ENCODE assay signal across 8 cellular contexts in the genomic region with DNA sequence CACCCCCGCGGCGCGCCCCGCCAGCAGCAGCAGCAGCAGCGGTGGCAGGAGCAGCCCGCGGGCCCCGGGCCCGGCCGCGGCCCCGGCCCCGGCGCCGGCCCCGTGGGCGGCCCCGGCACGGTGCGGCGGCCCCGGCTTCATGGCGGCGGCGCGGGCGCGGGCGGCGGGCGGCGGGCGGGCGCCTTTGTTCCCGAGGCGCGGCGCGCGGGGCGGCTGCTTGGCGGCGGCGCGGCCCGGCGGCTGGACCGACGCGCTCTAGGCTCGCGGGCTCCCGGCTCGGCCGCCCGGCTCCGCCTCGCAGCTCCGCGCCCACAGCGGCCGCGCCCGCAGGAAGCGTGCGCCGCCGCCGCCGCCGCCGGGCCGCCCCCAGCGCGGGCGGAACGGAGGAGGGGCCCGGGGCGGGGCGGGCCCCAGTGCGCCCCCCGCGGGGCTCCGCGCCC. TPM values are rescaled to one million over a fixed set of nuclear protein-coding genes. Genes with fewer than 3 reads are reported as not detected.
DNase-seq lines count a peak whose midpoint lies in the region; ATAC-seq and TF ChIP-seq lines count a peak whose summit lies in the region.

A gene with protein sequence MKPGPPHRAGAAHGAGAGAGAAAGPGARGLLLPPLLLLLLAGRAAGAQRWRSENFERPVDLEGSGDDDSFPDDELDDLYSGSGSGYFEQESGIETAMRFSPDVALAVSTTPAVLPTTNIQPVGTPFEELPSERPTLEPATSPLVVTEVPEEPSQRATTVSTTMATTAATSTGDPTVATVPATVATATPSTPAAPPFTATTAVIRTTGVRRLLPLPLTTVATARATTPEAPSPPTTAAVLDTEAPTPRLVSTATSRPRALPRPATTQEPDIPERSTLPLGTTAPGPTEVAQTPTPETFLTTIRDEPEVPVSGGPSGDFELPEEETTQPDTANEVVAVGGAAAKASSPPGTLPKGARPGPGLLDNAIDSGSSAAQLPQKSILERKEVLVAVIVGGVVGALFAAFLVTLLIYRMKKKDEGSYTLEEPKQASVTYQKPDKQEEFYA (minus strand): TSS at position 313 of the 440 bp plus-strand sequence. CDS start 172 bp downstream, at position 141.

- ATAC-seq in PC-3 (peak; percentile 71), GM18907 (IDR thresholded peaks at IDR 0.05; ENCODE audit: unreplicated experiment) (no peak), GM18498 (IDR thresholded peaks at IDR 0.05; ENCODE audit: unreplicated experiment) (no peak)

- peak within 1 kb of the TSS; percentile 90 for H2BK120ac ChIP-seq in mesenchymal stem cell (ENCODE audit: low read depth, low read length)

- H3K18ac ChIP-seq in mesenchymal stem cell (ENCODE audit: low read depth in 1 of 2, low read length in 2 of 2) = peak within 1 kb of the TSS; percentile 53 to 75

- TF ChIP-seq CTCF in PC-3 (conservative IDR thresholded peaks at IDR 0.05; ENCODE audit: low read depth, low read length) (no peak), type B pancreatic cell (conservative IDR thresholded peaks at IDR 0.05) (no peak)

- no peaks in the 10 kb centered on the region for H3K9me3 Mint-ChIP-seq in type B pancreatic cell

- H2BK5ac ChIP-seq in mesenchymal stem cell (ENCODE audit: low read depth, low read length, poor library complexity, severe bottlenecking) = no peak within 1 kb of the TSS

- H3K4me1 Mint-ChIP-seq in type B pancreatic cell (ENCODE audit: unreplicated experiment) = peaks cover 31% of the 10 kb centered on the region

- peak within 1 kb of the TSS; percentile 73 to 83 for H2BK12ac ChIP-seq in mesenchymal stem cell (ENCODE audit: low read length in 2 of 2)

- intact Hi-C loops in PC-3 (cut with micrococcal nuclease) = no loop called here

- CTCF ChIA-PET in PC-3 (lab: Charles Lee) = no interaction called here

- no peaks in the 10 kb centered on the region for H3K36me3 Mint-ChIP-seq in type B pancreatic cell

- no peak within 1 kb of the TSS for H3K27ac ChIP-seq in PC-3 (ENCODE audit: low read length)
- H3K27ac ChIP-seq in mesenchymal stem cell (ENCODE audit: low read length, poor library complexity, severe bottlenecking) = no peak within 1 kb of the TSS

- H3K9me3 ChIP-seq in PC-3 (ENCODE audit: low read length) = no peaks in the 10 kb centered on the region
- H3K9me3 ChIP-seq in mesenchymal stem cell (ENCODE audit: control insufficient read depth, low read length) = no peaks in the 10 kb centered on the region

- H3K4me1 ChIP-seq in PC-3 (ENCODE audit: insufficient read depth, low read length) (peaks cover 10% of the 10 kb centered on the region), mesenchymal stem cell (ENCODE audit: control insufficient read depth, insufficient read depth, low read depth, low read length) (peaks cover 27% of the 10 kb centered on the region)

- peak within 1 kb of the TSS; percentile 3 to 80 for H3K4ac ChIP-seq in mesenchymal stem cell (ENCODE audit: low read depth in 1 of 2, low read length in 2 of 2)

- H3K14ac ChIP-seq in mesenchymal stem cell (ENCODE audit: low read length in 2 of 2) = peak within 1 kb of the TSS; percentile 29 to 92

- peak within 1 kb of the TSS; percentile 92 for H3K4me3 Mint-ChIP-seq in type B pancreatic cell

- DNase-seq in GM03348 (ENCODE audit: low spot score) (peak; percentile 89), PC-3 (peak; percentile 49), dermis microvascular lymphatic vessel endothelial cell (ENCODE audit: low read depth in 2 of 2) (peak in 1 of 2 donors; percentile 48), mesenchymal stem cell (no peak), type B pancreatic cell (ENCODE audit: extremely low spot score, unreplicated experiment) (no peak), NCI-H2171 treated with DMSO at 0.1 percent for 48 hours (lab: John Stamatoyannopoulos, UW) (no peak)

- no peaks in the 10 kb centered on the region for H4K20me1 ChIP-seq in PC-3 (ENCODE audit: low read length)

- H3K23ac ChIP-seq in mesenchymal stem cell (ENCODE audit: low read length in 2 of 2) = peak within 1 kb of the TSS in 1 of 2 experiments; percentile 87

- peak within 1 kb of the TSS; percentile 90 for H3K4me2 ChIP-seq in PC-3 (ENCODE audit: low read length)
- peak within 1 kb of the TSS; percentile 89 for H3K4me2 ChIP-seq in mesenchymal stem cell (ENCODE audit: low read length, poor library complexity, severe bottlenecking)

- peak within 1 kb of the TSS; percentile 84; the same call in 1 of the 2 replicates for H2AFZ ChIP-seq in PC-3 (ENCODE audit: low read length)
- peak within 1 kb of the TSS; percentile 57 for H2AFZ ChIP-seq in mesenchymal stem cell (ENCODE audit: low read depth, low read length)

- H3K27me3 ChIP-seq in PC-3 (ENCODE audit: low read length) = no peaks in the 10 kb centered on the region
- H3K27me3 ChIP-seq in mesenchymal stem cell (ENCODE audit: control insufficient read depth in 1 of 2, insufficient read depth in 1 of 2, low read length in 2 of 2) = peaks cover 0 to 6% of the 10 kb centered on the region in 2 experiments

- H3K79me1 ChIP-seq in mesenchymal stem cell (replicated peaks; ENCODE audit: low read length, poor library complexity, severe bottlenecking) = peaks cover 10% of the 10 kb centered on the region

- H3K36me3 ChIP-seq in PC-3 (ENCODE audit: low read depth, low read length) (no peaks in the 10 kb centered on the region; the same call in 1 of the 2 replicates), mesenchymal stem cell (ENCODE audit: control insufficient read depth in 1 of 2, insufficient read depth in 2 of 2, low read depth in 1 of 2, low read length in 2 of 2) (peaks cover 0 to 3% of the 10 kb centered on the region in 2 experiments)

- peak within 1 kb of the TSS; percentile 90 for H3K27ac Mint-ChIP-seq in type B pancreatic cell

- no peak within 1 kb of the TSS for H2BK15ac ChIP-seq in mesenchymal stem cell (ENCODE audit: low read depth, poor library complexity, severe bottlenecking)

- peak within 1 kb of the TSS; percentile 47 for H4K91ac ChIP-seq in mesenchymal stem cell (ENCODE audit: low read length)

- peaks cover 11% of the 10 kb centered on the region for H3K27me3 Mint-ChIP-seq in type B pancreatic cell

- POLR2A ChIA-PET in PC-3 (lab: Charles Lee; ENCODE audit: unreplicated experiment) = no interaction called here

- no peak within 1 kb of the TSS for H2AK5ac ChIP-seq in mesenchymal stem cell (ENCODE audit: low read length, severe bottlenecking)

- H3K9ac ChIP-seq in PC-3 (ENCODE audit: low read length) (peak within 1 kb of the TSS; percentile 18; the same call in 1 of the 2 replicates), mesenchymal stem cell (ENCODE audit: low read length) (peak within 1 kb of the TSS; percentile 78)

- no peaks in the 10 kb centered on the region for H3K9me2 ChIP-seq in PC-3 (replicated peaks; ENCODE audit: low read length)

- H3F3A ChIP-seq in PC-3 (ENCODE audit: low read length, unreplicated experiment) = no peaks in the 10 kb centered on the region

- BruUV-seq in PC-3 (replicated peaks; lab: Mats Ljungman, UMichigan) = no TSS peak

- peak within 1 kb of the TSS; percentile 20 for H4K8ac ChIP-seq in mesenchymal stem cell (ENCODE audit: low read length)

- H3K4me3 ChIP-seq in PC-3 (ENCODE audit: low read length) = peak within 1 kb of the TSS; percentile 70
- H3K4me3 ChIP-seq in mesenchymal stem cell (ENCODE audit: insufficient read depth in 1 of 2, low read depth in 1 of 2, low read length in 2 of 2) = peak within 1 kb of the TSS; percentile 63 to 78

- peaks cover 4% of the 10 kb centered on the region; the same call in 1 of the 2 replicates for H3K79me2 ChIP-seq in PC-3 (ENCODE audit: low read length)

- under 1% methylated on average over 20 of the region's 86 CpGs for WGBS in mesenchymal stem cell

RNA-seq across cellular contexts. Expression of the gene that starts here (rescaled TPM):
- total RNA-seq in PC-3 (2014; rRNA removed) (10.0 and 20.3 TPM in 2 replicates), dermis microvascular lymphatic vessel endothelial cell (20.3 and 58.0 TPM in 2 replicates), type B pancreatic cell (ENCODE audit: low replicate concordance) (46.7 and 54.2 TPM in 2 replicates)
- polyA plus RNA-seq in mesenchymal stem cell (2013, experiment 1 of 2) = 102 TPM
- polyA plus RNA-seq in mesenchymal stem cell (2013, experiment 2 of 2) = 102 TPM

Comparison
In these comparisons a context has a peak if more than half of its experiments do, and no peak if none do; other contexts are left out.
1. DNase-seq: peak in GM03348 (single experiment) and PC-3 (single experiment); none in mesenchymal stem cell (single experiment), type B pancreatic cell (single experiment) and NCI-H2171 treated with DMSO at 0.1 percent for 48 hours (single experiment).